Comparison of ENCODE assay signal across 9 cellular contexts in the genomic region with DNA sequence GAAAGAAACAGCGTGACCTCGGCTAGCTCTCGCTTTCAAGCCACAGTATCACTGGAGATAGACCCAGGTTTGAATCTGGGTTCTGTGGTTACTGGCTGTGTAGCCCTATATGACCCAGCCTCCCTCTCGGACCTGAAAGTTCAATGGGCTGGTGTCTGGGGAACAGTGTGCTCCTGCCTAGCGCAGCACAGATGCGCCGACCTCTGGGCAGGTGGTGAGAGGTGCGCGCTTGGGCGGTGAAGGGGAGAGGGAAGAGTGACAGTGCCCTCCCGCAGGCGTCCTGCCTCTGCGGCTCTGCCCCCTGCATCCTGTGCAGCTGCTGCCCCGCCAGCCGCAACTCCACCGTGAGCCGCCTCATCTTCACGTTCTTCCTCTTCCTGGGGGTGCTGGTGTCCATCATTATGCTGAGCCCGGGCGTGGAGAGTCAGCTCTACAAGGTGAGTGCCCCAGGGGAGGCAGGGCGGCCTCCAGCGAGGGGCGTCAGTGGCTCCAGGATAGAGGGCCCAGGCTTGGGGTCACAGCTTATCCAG. TPM values are rescaled to one million over a fixed set of nuclear protein-coding genes. Genes with fewer than 3 reads are reported as not detected.
DNase-seq lines count a peak whose midpoint lies in the region; ATAC-seq and TF ChIP-seq lines count a peak whose summit lies in the region.
"Had no signal": no experiment of that assay in that cellular context is flagged by ENCODE, and none has a peak within 500 bp of the region (broad histone marks: within the 10 kb centered on the region; RNA-seq: fewer than 3 reads in every experiment).

No MANE protein-coding gene starts in this region.

- peak; percentile 80 for DNase-seq in DMS53 (lab: John Stamatoyannopoulos, UW)
- peak; percentile 80 for DNase-seq in GM19238 (ENCODE audit: insufficient read length, low spot score)
- no peak for DNase-seq in left lung
- DNase-seq in HUDEP-2 (lab: John Stamatoyannopoulos, UW; ENCODE audit: unreplicated experiment in 76 of 76): no peak
- no peak for DNase-seq in NCI-H345 (lab: John Stamatoyannopoulos, UW)
- no peak for DNase-seq in activated naive CD4-positive, alpha-beta T cell (lab: John Stamatoyannopoulos, UW)
- DNase-seq: esophagus squamous epithelium had no signal

- peak overlapping the region; percentile 92 for H3K4me2 ChIP-seq in OCI-LY3 (ENCODE audit: low read length)

- H3K4me3 ChIP-seq in OCI-LY3 (ENCODE audit: low read length): peak overlapping the region; percentile 72
- no peak overlapping the region for H3K4me3 ChIP-seq in left lung
- H3K4me3 ChIP-seq: esophagus squamous epithelium had no signal

- no peaks in the 10 kb centered on the region for H3K79me2 ChIP-seq in OCI-LY3 (ENCODE audit: low read length)

- no peaks in the 10 kb centered on the region for H4K20me1 ChIP-seq in OCI-LY3 (ENCODE audit: insufficient read depth, low read length)

- H3K9ac ChIP-seq in OCI-LY3 (ENCODE audit: low read length): peak overlapping the region; percentile 50

- no peak for TF ChIP-seq CTCF in OCI-LY3 (IDR thresholded peaks at IDR 0.05; ENCODE audit: low read depth, low read length)
- TF ChIP-seq CTCF in left lung (IDR thresholded peaks at IDR 0.05): no peak

- no peaks in the 10 kb centered on the region for H3K27me3 ChIP-seq in OCI-LY3 (ENCODE audit: low read depth, low read length)
- peaks cover 0 to 9% of the 10 kb centered on the region in 2 donors for H3K27me3 ChIP-seq in left lung

- H3K4me1 ChIP-seq in OCI-LY3 (ENCODE audit: low read length) (peaks cover 48% of the 10 kb centered on the region), left lung (peaks cover 9 to 13% of the 10 kb centered on the region in 2 donors)

- ATAC-seq in HG03025 (IDR thresholded peaks at IDR 0.05; ENCODE audit: low FRiP score, unreplicated experiment): peak; percentile 71
- no peak for ATAC-seq in left lung

- intact Hi-C loops in left lung (cut with DNase I): loop anchor here in 1 of 2 donors (10.0 kb wide), 1 partner anchor 239 kb away; no protein-coding TSS in a partner anchor

- H3K36me3 ChIP-seq in OCI-LY3 (replicated peaks; ENCODE audit: low read depth, low read length): no peaks in the 10 kb centered on the region
- H3K36me3 ChIP-seq in left lung: no peaks in the 10 kb centered on the region

- H2AFZ ChIP-seq in OCI-LY3 (ENCODE audit: low read depth, low read length): no peak overlapping the region

- H3K9me3 ChIP-seq in OCI-LY3 (ENCODE audit: insufficient read depth, low read length) (no peaks in the 10 kb centered on the region), left lung (no peaks in the 10 kb centered on the region)
- H3K9me3 ChIP-seq: esophagus squamous epithelium had no signal

- H3K27ac ChIP-seq in OCI-LY3 (ENCODE audit: low read length): peak overlapping the region; percentile 40; the same call in 1 of the 2 replicates
- H3K27ac ChIP-seq in left lung: no peak overlapping the region

RNA-seq across cellular contexts. Expression of a gene that starts 10.5 kb away (rescaled TPM):
- total RNA-seq in left lung: 100 to 1,000 TPM in 1 of 2 donors, 10 to 100 TPM in 1; 46.7 to 126 TPM

RNA-seq across cellular contexts. Expression of a gene that starts 50.6 kb away (rescaled TPM):
- total RNA-seq in left lung: 10 to 100 TPM; 17.1 to 71.0 TPM

Comparison
In these comparisons a context has a peak if more than half of its experiments do, and no peak if none do; other contexts are left out.
1. DNase-seq: peak in DMS53 (single experiment) and GM19238 (single experiment); none in left lung (0 of 2), HUDEP-2 (0 of 76), NCI-H345 (single experiment) and activated naive CD4-positive, alpha-beta T cell (0 of 4).